In the genomic region with DNA sequence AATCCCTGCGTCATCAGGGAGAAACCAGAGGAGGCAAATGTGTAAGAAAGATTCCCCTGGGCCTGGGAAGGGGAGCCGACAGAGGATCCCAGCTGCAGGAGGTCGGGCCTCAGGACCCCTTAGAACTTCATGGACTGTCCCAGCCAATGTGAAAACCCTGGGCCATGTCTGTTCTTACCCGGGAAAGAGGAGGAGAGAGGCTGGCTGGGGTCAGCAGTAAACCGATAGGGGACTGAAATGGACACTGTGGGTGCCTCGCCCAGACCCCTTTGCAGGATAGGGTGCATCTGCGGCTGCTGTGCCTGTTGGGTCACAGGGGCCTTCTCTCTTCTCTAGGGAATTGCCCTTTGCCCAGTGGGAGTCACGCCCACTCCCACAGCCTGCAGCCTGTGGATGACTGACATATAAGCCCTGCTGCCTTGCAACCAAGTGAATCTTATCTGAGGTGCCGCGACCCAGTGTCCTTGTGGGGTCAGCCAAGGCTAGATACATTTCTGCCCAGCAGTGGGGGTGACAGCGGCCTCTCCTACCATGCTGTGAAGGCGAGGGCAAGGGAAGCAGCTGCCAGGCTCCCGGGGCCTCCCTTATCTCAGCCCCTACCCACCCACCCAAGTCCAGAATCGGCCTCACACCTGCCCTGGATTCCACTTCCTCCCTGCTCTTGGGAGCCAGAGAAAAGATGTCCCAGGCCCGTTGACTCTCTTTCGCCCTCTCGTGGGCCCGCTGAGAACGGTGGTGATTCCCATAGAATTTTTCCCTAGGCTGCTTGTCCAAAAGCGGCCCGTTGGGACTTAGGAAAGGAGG, we compare ENCODE assay signal across 8 cellular contexts.
DNase-seq lines count a peak whose midpoint lies in the region; TF ChIP-seq lines count a peak whose summit lies in the region.

No MANE protein-coding gene starts in this region.

- H3K27me3 ChIP-seq in HAP-1 (ENCODE audit: low read depth) = no peaks in the 10 kb centered on the region

- in situ Hi-C loops in HAP-1 (cut with MboI; ENCODE audit: low sequenced_read_pairs) (no loop called here), astrocyte of the cerebellum (cut with HindIII; ENCODE audit: low sequenced_read_pairs) (no loop called here)

- H3K36me3 ChIP-seq in HAP-1 (replicated peaks) = no peaks in the 10 kb centered on the region

- H3K27ac ChIP-seq in C4-2B = no peak overlapping the region

- H3K4me3 ChIP-seq in HAP-1 (no peak overlapping the region), astrocyte of the cerebellum (ENCODE audit: low read depth, low read length) (no peak overlapping the region)

- TF ChIP-seq CTCF in C4-2B (conservative IDR thresholded peaks at IDR 0.05) (peak; percentile 79), astrocyte of the cerebellum (IDR thresholded peaks at IDR 0.05; ENCODE audit: low read depth, low read length, missing control alignments) (peak; percentile 78)

- H3K9me3 ChIP-seq in HAP-1 = 0 out of 2 replicates have a peak, but pooled peaks cover 5% of the 10 kb centered on the region

- no peaks in the 10 kb centered on the region for H3K4me1 ChIP-seq in HAP-1

- DNase-seq in HAP-1 (ENCODE audit: low spot score in 2 of 2) = peak; percentile 45 to 81
- peak; percentile 27 for DNase-seq in SHP77 treated with DMSO at 0.1 percent for 48 hours (lab: John Stamatoyannopoulos, UW)
- no peak for DNase-seq in astrocyte of the cerebellum (ENCODE audit: low read depth)
- peak; percentile 85 for DNase-seq in iPS-NIHi11 (ENCODE audit: low spot score)
- DNase-seq in stimulated activated CD8-positive, alpha-beta memory T cell treated with anti-CD3 and anti-CD28 coated beads, Interleukin-4, amount 100 ng/mL, for 24 hours (ENCODE audit: low read depth) = peak; percentile 10
- DNase-seq in NCI-H2171 (lab: John Stamatoyannopoulos, UW) = no peak
- DNase-seq in NCI-H1105 treated with DMSO at 0.1 percent for 48 hours (lab: John Stamatoyannopoulos, UW) = no peak

Comparison
In these comparisons a context has a peak if more than half of its experiments do, and no peak if none do; other contexts are left out.
1. DNase-seq: peak in HAP-1 (2 of 2), SHP77 treated with DMSO at 0.1 percent for 48 hours (single experiment), iPS-NIHi11 (single experiment) and stimulated activated CD8-positive, alpha-beta memory T cell treated with anti-CD3 and anti-CD28 coated beads, Interleukin-4, amount 100 ng/mL, for 24 hours (single experiment); none in astrocyte of the cerebellum (single experiment), NCI-H2171 (single experiment) and NCI-H1105 treated with DMSO at 0.1 percent for 48 hours (single experiment).